8 cellular contexts compared by ENCODE assay signal in genomic region chr14:65637780-65638179, GRCh38.
DNase-seq lines count a peak whose midpoint lies in the region; ATAC-seq lines count a peak whose summit lies in the region.

No MANE protein-coding gene starts in this region.

- peaks cover 1% of the 10 kb centered on the region for H3K9me3 Mint-ChIP-seq in activated naive CD8-positive, alpha-beta T cell treated with anti-CD3 and anti-CD28 coated beads, Interleukin-2, amount 10 ng/mL, durations not matched to agents 7 days and 5 days

- H3K4me1 Mint-ChIP-seq in activated naive CD8-positive, alpha-beta T cell treated with anti-CD3 and anti-CD28 coated beads, Interleukin-2, amount 10 ng/mL, durations not matched to agents 7 days and 5 days: peaks cover 33% of the 10 kb centered on the region

- peak; percentile 86 for ATAC-seq in activated naive CD8-positive, alpha-beta T cell treated with anti-CD3 and anti-CD28 coated beads, Interleukin-2, amount 10 ng/mL, durations not matched to agents 7 days and 5 days (ENCODE audit: low read depth)

- DNase-seq in stimulated activated CD4-positive, alpha-beta T cell treated with anti-CD3 and anti-CD28 coated beads, Interleukin-12 subunit alpha, Interleukin-12 subunit beta, amount 100 ng/mL, for 4 hours: peak; percentile 2
- no peak for DNase-seq in stimulated activated CD4-positive, alpha-beta T cell treated with anti-CD3 and anti-CD28 coated beads, Interleukin-4, amount 100 ng/mL, for 1 hour
- DNase-seq in LHCN-M2 (ENCODE audit: low read depth): peak; percentile 42
- DNase-seq in activated naive CD8-positive, alpha-beta T cell treated with anti-CD3 and anti-CD28 coated beads, Interleukin-2, amount 10 ng/mL, durations not matched to agents 7 days and 5 days: peak; percentile 33
- DNase-seq in stimulated activated CD8-positive, alpha-beta memory T cell treated with anti-CD3 and anti-CD28 coated beads, Interleukin-7, amount 100 ng/mL, for 48 hours (ENCODE audit: extremely low read depth in 1 of 2, low read depth in 1 of 2): peak; percentile 46 to 58
- DNase-seq in NCI-H2029 treated with DMSO at 0.1 percent for 48 hours (lab: John Stamatoyannopoulos, UW): no peak
- DNase-seq in ureter (ENCODE audit: low spot score): no peak
- DNase-seq in HuH-7.5 (ENCODE audit: low spot score): no peak

- peaks cover 62% of the 10 kb centered on the region for H3K36me3 Mint-ChIP-seq in activated naive CD8-positive, alpha-beta T cell treated with anti-CD3 and anti-CD28 coated beads, Interleukin-2, amount 10 ng/mL, durations not matched to agents 7 days and 5 days

- H3K4me3 Mint-ChIP-seq in activated naive CD8-positive, alpha-beta T cell treated with anti-CD3 and anti-CD28 coated beads, Interleukin-2, amount 10 ng/mL, durations not matched to agents 7 days and 5 days: peak overlapping the region; percentile 62

- POLR2A ChIA-PET in activated naive CD8-positive, alpha-beta T cell treated with anti-CD3 and anti-CD28 coated beads, Interleukin-2, amount 10 ng/mL, durations not matched to agents 7 days and 5 days (lab: Charles Lee): interaction anchor here (1.0 kb wide), 1 partner anchor 224 kb away, joined by 3 read pairs; no protein-coding TSS in a partner anchor

- peak overlapping the region; percentile 78 for H3K27ac Mint-ChIP-seq in activated naive CD8-positive, alpha-beta T cell treated with anti-CD3 and anti-CD28 coated beads, Interleukin-2, amount 10 ng/mL, durations not matched to agents 7 days and 5 days

- H3K27me3 Mint-ChIP-seq in activated naive CD8-positive, alpha-beta T cell treated with anti-CD3 and anti-CD28 coated beads, Interleukin-2, amount 10 ng/mL, durations not matched to agents 7 days and 5 days: no peaks in the 10 kb centered on the region

Comparison
In these comparisons a context has a peak if more than half of its experiments do, and no peak if none do; other contexts are left out.
1. DNase-seq: peak in stimulated activated CD4-positive, alpha-beta T cell treated with anti-CD3 and anti-CD28 coated beads, Interleukin-12 subunit alpha, Interleukin-12 subunit beta, amount 100 ng/mL, for 4 hours (single experiment), LHCN-M2 (single experiment), activated naive CD8-positive, alpha-beta T cell treated with anti-CD3 and anti-CD28 coated beads, Interleukin-2, amount 10 ng/mL, durations not matched to agents 7 days and 5 days (single experiment) and stimulated activated CD8-positive, alpha-beta memory T cell treated with anti-CD3 and anti-CD28 coated beads, Interleukin-7, amount 100 ng/mL, for 48 hours (2 of 2); none in stimulated activated CD4-positive, alpha-beta T cell treated with anti-CD3 and anti-CD28 coated beads, Interleukin-4, amount 100 ng/mL, for 1 hour (single experiment), NCI-H2029 treated with DMSO at 0.1 percent for 48 hours (single experiment), ureter (single experiment) and HuH-7.5 (single experiment).